8 cellular contexts compared by ENCODE assay signal in genomic region chr6:4210619-4211419, GRCh38.
DNase-seq lines count a peak whose midpoint lies in the region; ATAC-seq and TF ChIP-seq lines count a peak whose summit lies in the region.

No MANE protein-coding gene starts in this region.

- WGBS in esophagus squamous epithelium, 2 donors = 37 to 53% methylated on average over 2 to 3 of the region's 5 CpGs

- ATAC-seq in HG02610 (IDR thresholded peaks at IDR 0.05; ENCODE audit: unreplicated experiment) = peak; percentile 40
- peak; percentile 75 for ATAC-seq in stimulated activated naive CD8-positive, alpha-beta T cell treated with anti-CD3 and anti-CD28 coated beads, Interleukin-15, amount 100 ng/mL, for 72 hours
- no peak for ATAC-seq in HG03342 (IDR thresholded peaks at IDR 0.05; ENCODE audit: unreplicated experiment)

- H3K36me3 ChIP-seq in esophagus squamous epithelium = no peaks in the 10 kb centered on the region

- peaks cover 9% of the 10 kb centered on the region for H3K36me3 Mint-ChIP-seq in nephron progenitor cell (ENCODE audit: low read depth)

- peaks cover 11% of the 10 kb centered on the region for H3K4me1 Mint-ChIP-seq in nephron progenitor cell
- H3K4me1 Mint-ChIP-seq in stimulated activated naive CD8-positive, alpha-beta T cell treated with anti-CD3 and anti-CD28 coated beads, Interleukin-15, amount 100 ng/mL, for 72 hours = peaks cover 6% of the 10 kb centered on the region

- no peak overlapping the region for H3K4me3 ChIP-seq in esophagus squamous epithelium

- no peak for TF ChIP-seq POLR2A in esophagus squamous epithelium (IDR thresholded peaks at IDR 0.05)

- no peaks in the 10 kb centered on the region for H3K4me1 ChIP-seq in esophagus squamous epithelium

- DNase-seq in Daoy (ENCODE audit: low read depth) = peak; percentile 59
- peak; percentile 0 to 19 for DNase-seq in NOMO-1 (lab: John Stamatoyannopoulos, UW; ENCODE audit: unreplicated experiment in 2 of 2)
- peak; percentile 30 for DNase-seq in activated CD8-positive, alpha-beta memory T cell treated with anti-CD3 and anti-CD28 coated beads, Interleukin-2, amount 50 U/mL, for 24 hours (ENCODE audit: extremely low read depth)
- DNase-seq in esophagus squamous epithelium (lab: John Stamatoyannopoulos, UW) = no peak
- DNase-seq in nephron progenitor cell = peak; percentile 67
- DNase-seq in stimulated activated naive CD8-positive, alpha-beta T cell treated with anti-CD3 and anti-CD28 coated beads, Interleukin-15, amount 100 ng/mL, for 72 hours = peak; percentile 27 to 47

- H3K27me3 Mint-ChIP-seq in nephron progenitor cell (ENCODE audit: low read depth, poor library complexity) = no peaks in the 10 kb centered on the region
- H3K27me3 Mint-ChIP-seq in stimulated activated naive CD8-positive, alpha-beta T cell treated with anti-CD3 and anti-CD28 coated beads, Interleukin-15, amount 100 ng/mL, for 72 hours = peaks cover 8% of the 10 kb centered on the region

- TF ChIP-seq CTCF in esophagus squamous epithelium (IDR thresholded peaks at IDR 0.05) (peak in 5 of 6 experiments; percentile 45 to 69 (median 52)), nephron progenitor cell (IDR thresholded peaks at IDR 0.05) (peak; percentile 65)

- H3K9me3 ChIP-seq in esophagus squamous epithelium = peaks cover 0 to 7% (median 7%) of the 10 kb centered on the region in 3 donors

- no peaks in the 10 kb centered on the region for H3K27me3 ChIP-seq in esophagus squamous epithelium

- H3K27ac ChIP-seq in esophagus squamous epithelium = no peak overlapping the region

- intact Hi-C loops in esophagus squamous epithelium (cut with DNase I) = no loop called here

- H3K27ac Mint-ChIP-seq in nephron progenitor cell = no peak overlapping the region
- H3K27ac Mint-ChIP-seq in stimulated activated naive CD8-positive, alpha-beta T cell treated with anti-CD3 and anti-CD28 coated beads, Interleukin-15, amount 100 ng/mL, for 72 hours = no peak overlapping the region

- H3K9me3 Mint-ChIP-seq in nephron progenitor cell = peaks cover 42% of the 10 kb centered on the region
- H3K9me3 Mint-ChIP-seq in stimulated activated naive CD8-positive, alpha-beta T cell treated with anti-CD3 and anti-CD28 coated beads, Interleukin-15, amount 100 ng/mL, for 72 hours = peaks cover 30 to 31% of the 10 kb centered on the region in 2 donors

- no peak overlapping the region for H3K4me3 Mint-ChIP-seq in nephron progenitor cell
- no peak overlapping the region for H3K4me3 Mint-ChIP-seq in stimulated activated naive CD8-positive, alpha-beta T cell treated with anti-CD3 and anti-CD28 coated beads, Interleukin-15, amount 100 ng/mL, for 72 hours
